Comparison of ENCODE assay signal across 15 cellular contexts in the genomic region with DNA sequence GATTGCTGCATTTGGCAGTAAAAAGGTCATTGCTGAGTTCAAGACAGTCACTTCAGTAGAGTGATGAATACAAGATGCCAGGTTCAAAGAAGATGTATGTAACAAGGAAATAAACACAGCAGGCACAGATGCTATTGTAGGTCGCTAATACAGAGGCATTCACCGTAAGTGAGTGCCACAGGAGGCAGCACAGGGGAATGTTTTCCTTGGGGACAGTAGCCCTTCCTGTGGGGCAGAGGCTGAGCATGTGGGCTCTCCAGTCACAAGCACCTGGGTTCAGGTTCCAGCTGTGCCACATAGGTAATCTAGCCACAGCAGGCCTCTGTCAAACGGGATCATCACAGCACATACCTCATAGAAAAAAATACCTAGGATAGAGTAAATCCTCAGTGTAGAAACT.
"Had no signal": no experiment of that assay in that cellular context is flagged by ENCODE, and none has a peak within 500 bp of the region (broad histone marks: within the 10 kb centered on the region; RNA-seq: fewer than 3 reads in every experiment).

No MANE protein-coding gene starts in this region.

- H3K4me3 ChIP-seq: prostate gland, spleen, transverse colon had no signal

- H3K36me3 ChIP-seq: brain microvascular endothelial cell, prostate gland, spleen, transverse colon had no signal

- H3K27ac ChIP-seq: brain microvascular endothelial cell, prostate gland, spleen, transverse colon had no signal

- DNase-seq: activated CD4-positive, alpha-beta T cell treated with anti-CD3 and anti-CD28 coated beads, Interleukin-2, amount 50 U/mL, for 4 hours; activated CD4-positive, CD25-positive, alpha-beta regulatory T cell treated with anti-CD3 and anti-CD28 coated beads, Interleukin-2, amount 50 U/mL, for 72 hours; activated T-cell treated with anti-CD3 and anti-CD28 coated beads, Interleukin-2, amount 50 U/mL, for 1 hour; brain microvascular endothelial cell; cerebellar nuclear complex; glutamatergic neuron; spleen; stimulated activated CD4-positive, alpha-beta T cell treated with anti-CD3 and anti-CD28 coated beads, Interleukin-1b, Interleukin-23, amount 100 ng/mL, for 48 hours; stimulated activated naive CD4-positive, alpha-beta T cell; substantia nigra; transverse colon had no signal

- H3K9me3 ChIP-seq: prostate gland, spleen, transverse colon had no signal

- H3K27me3 ChIP-seq: brain microvascular endothelial cell, spleen, transverse colon had no signal

- H3K4me1 ChIP-seq: prostate gland, spleen, transverse colon had no signal

- ATAC-seq: left lobe of liver; natural killer cell treated with Interleukin-12 subunit alpha and Interleukin-12 subunit beta and Interleukin-15 and Interleukin-18, amount 100 ng/mL, for 72 hours; sciatic nerve had no signal
